Comparison of ENCODE assay signal across 9 cellular contexts in the genomic region with DNA sequence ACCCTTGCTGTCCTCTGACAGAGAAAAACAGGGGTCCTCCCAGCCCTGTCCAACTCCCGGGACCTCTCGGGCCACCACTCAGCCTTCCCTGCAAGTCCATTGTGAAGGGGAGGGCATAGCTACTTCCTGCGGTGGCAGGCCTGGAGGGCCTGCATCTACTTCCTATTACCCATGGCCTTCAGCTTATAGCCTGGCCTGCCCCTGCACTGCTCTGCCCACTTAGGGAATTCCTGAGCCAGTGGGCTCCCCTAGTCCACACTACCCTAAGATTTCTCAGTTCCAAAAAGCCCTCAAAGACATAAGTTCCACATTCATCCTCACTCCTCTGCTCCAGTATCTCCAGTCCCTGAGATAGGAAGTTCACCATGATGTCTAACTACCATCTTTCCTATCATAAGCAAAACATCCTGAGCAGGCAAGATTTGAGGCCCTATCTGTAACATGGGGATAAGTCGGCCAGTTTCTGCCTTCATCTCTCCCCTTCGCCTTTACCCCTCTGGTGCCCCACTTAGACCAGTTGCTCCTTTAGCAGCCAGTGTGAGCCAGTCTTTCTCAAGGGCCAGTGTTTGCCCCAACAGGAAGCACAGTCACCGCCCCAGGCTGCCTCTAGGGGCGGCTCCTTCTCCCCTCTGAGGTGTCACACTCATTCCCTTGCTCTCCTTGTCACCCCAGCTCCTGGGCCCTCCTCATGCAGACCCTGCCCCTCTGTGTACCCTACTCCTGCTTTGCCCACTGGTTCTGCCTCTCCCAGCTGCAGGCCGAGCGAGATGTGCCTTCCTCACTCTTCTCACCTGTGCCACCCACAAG. TPM values are rescaled to one million over a fixed set of nuclear protein-coding genes. Genes with fewer than 3 reads are reported as not detected.
DNase-seq lines count a peak whose midpoint lies in the region; ATAC-seq and TF ChIP-seq lines count a peak whose summit lies in the region.
"Had no signal": no experiment of that assay in that cellular context is flagged by ENCODE, and none has a peak within 500 bp of the region (broad histone marks: within the 10 kb centered on the region; RNA-seq: fewer than 3 reads in every experiment).

No MANE protein-coding gene starts in this region.

- no peaks in the 10 kb centered on the region for H4K20me1 ChIP-seq in mammary epithelial cell (ENCODE audit: insufficient read depth, low read length)

- H3K9ac ChIP-seq in mammary epithelial cell (ENCODE audit: insufficient read depth, low read length): no peak overlapping the region

- peak overlapping the region; percentile 64 to 97 (median 72) for H3K4me3 Mint-ChIP-seq in T-cell

- 91% methylated on average over 6 of the region's 9 CpGs for WGBS in mammary epithelial cell (ENCODE audit: low coverage, missing lambda C conversion rate)

- H3K4me1 Mint-ChIP-seq in T-cell: peaks cover 94 to 97% (median 96%) of the 10 kb centered on the region in 3 donors

- H2AFZ ChIP-seq in mammary epithelial cell (ENCODE audit: low read depth, low read length): no peak overlapping the region

- peak; percentile 17 to 37 for TF ChIP-seq CTCF in mammary epithelial cell (conservative IDR thresholded peaks at IDR 0.05 in 1 of 2, IDR thresholded peaks at IDR 0.05 in 1 of 2; ENCODE audit: extremely low read depth in 1 of 2, insufficient read depth in 1 of 2, low read depth in 1 of 2, low read length in 2 of 2)

- H3K36me3 ChIP-seq in mammary epithelial cell (ENCODE audit: insufficient read depth, low read length): no peaks in the 10 kb centered on the region
- peaks cover 0 to 1% of the 10 kb centered on the region in 2 donors for H3K36me3 ChIP-seq in muscle layer of duodenum (ENCODE audit: control insufficient read depth in 1 of 2, insufficient read depth in 2 of 2, low read length in 2 of 2)
- no peaks in the 10 kb centered on the region for H3K36me3 ChIP-seq in HAP-1 (replicated peaks)

- DNase-seq in NCI-H146 (lab: John Stamatoyannopoulos, UW): peak; percentile 26
- DNase-seq in NCI-H146 treated with DMSO at 0.1 percent for 48 hours (lab: John Stamatoyannopoulos, UW; ENCODE audit: unreplicated experiment): no peak
- peak in 9 of 34 experiments; percentile 14 to 49 (median 37) for DNase-seq in T-cell
- DNase-seq in mammary epithelial cell: peak; percentile 35
- DNase-seq in HAP-1 (ENCODE audit: low spot score in 2 of 2): no peak
- DNase-seq in cortex of kidney (lab: John Stamatoyannopoulos, UW): no peak

- CTCF ChIA-PET in T-cell (lab: Charles Lee) (interaction anchor here (0.7 to 2.2 kb wide), 21 partner anchors 9 to 103 kb away, joined by 3 to 21 read pairs (median 4); a partner anchor contains a TSS), mammary epithelial cell (lab: Charles Lee; ENCODE audit: low non-redundant PET) (interaction anchor here (0.6 to 0.9 kb wide), 2 partner anchors 26 to 42 kb away, joined by 3 read pairs; no protein-coding TSS in a partner anchor)

- POLR2A ChIA-PET in T-cell (lab: Charles Lee): interaction anchor here in 1 of 2 donors (0.7 to 1.5 kb wide), 2 partner anchors 10 to 24 kb away, joined by 3 to 10 read pairs; a partner anchor contains a TSS

- no peaks in the 10 kb centered on the region for H3K27me3 ChIP-seq in mammary epithelial cell (ENCODE audit: insufficient read depth, low read length)
- no peaks in the 10 kb centered on the region for H3K27me3 ChIP-seq in muscle layer of duodenum (ENCODE audit: low read depth, low read length)
- H3K27me3 ChIP-seq in HAP-1 (ENCODE audit: low read depth): no peaks in the 10 kb centered on the region

- no peak for ATAC-seq in T-cell (replicated peaks in 1 of 4)
- no peak for ATAC-seq in GM18858 (IDR thresholded peaks at IDR 0.05; ENCODE audit: unreplicated experiment)

- dilution Hi-C loops in mammary epithelial cell (cut with HindIII; ENCODE audit: low sequenced_read_pairs): no loop called here

- peaks cover 4% of the 10 kb centered on the region for H3K36me3 Mint-ChIP-seq in T-cell

- H3K27me3 Mint-ChIP-seq in T-cell: no peaks in the 10 kb centered on the region

- H3K4me1 ChIP-seq in mammary epithelial cell (ENCODE audit: insufficient read depth, low read length): peaks cover 49% of the 10 kb centered on the region
- peaks cover 77 to 91% of the 10 kb centered on the region in 2 donors for H3K4me1 ChIP-seq in muscle layer of duodenum (ENCODE audit: control insufficient read depth in 1 of 2, insufficient read depth in 2 of 2, low read length in 2 of 2)
- peaks cover 6% of the 10 kb centered on the region for H3K4me1 ChIP-seq in HAP-1

- no peak overlapping the region for H3K27ac ChIP-seq in mammary epithelial cell (ENCODE audit: insufficient read depth, low read depth, low read length)
- peak overlapping the region; percentile 56 for H3K27ac ChIP-seq in muscle layer of duodenum (ENCODE audit: low read length)
- H3K27ac ChIP-seq: 22Rv1 had no signal

- in situ Hi-C loops in mammary epithelial cell (cut with MboI; ENCODE audit: low sequenced_read_pairs in 2 of 2) (no loop called here), HAP-1 (cut with MboI; ENCODE audit: low sequenced_read_pairs) (no loop called here)

- H3K9me3 ChIP-seq in mammary epithelial cell (replicated peaks; ENCODE audit: insufficient read depth, low read length) (no peaks in the 10 kb centered on the region), muscle layer of duodenum (ENCODE audit: control insufficient read depth in 1 of 2, low read length in 2 of 2) (no peaks in the 10 kb centered on the region), HAP-1 (no peaks in the 10 kb centered on the region)

- no TSS peak for BruUV-seq in mammary epithelial cell (replicated peaks; lab: Mats Ljungman, UMichigan)

- intact Hi-C loops in mammary epithelial cell (cut with micrococcal nuclease): no loop called here

- no peaks in the 10 kb centered on the region for H3K9me3 Mint-ChIP-seq in T-cell

- H3K4me3 ChIP-seq in mammary epithelial cell (replicated peaks in 1 of 3; ENCODE audit: insufficient read depth in 1 of 3, low read depth in 2 of 3, low read length in 3 of 3) (no peak overlapping the region), muscle layer of duodenum (ENCODE audit: low read depth in 1 of 2, low read length in 2 of 2) (peak overlapping the region in 1 of 2 donors; percentile 37), HAP-1 (no peak overlapping the region)

- H3K79me2 ChIP-seq in mammary epithelial cell (ENCODE audit: insufficient read depth, low read length): peaks cover 98% of the 10 kb centered on the region

- no peak overlapping the region for H3K4me2 ChIP-seq in mammary epithelial cell (ENCODE audit: insufficient read depth, low read depth, low read length)

- H3K27ac Mint-ChIP-seq in T-cell: peak overlapping the region; percentile 97 to 98

RNA-seq across cellular contexts. Expression of a gene that starts 10.9 kb away (rescaled TPM):
- total RNA-seq in T-cell: 100 to 1,000 TPM; 142 to 192 (median 165) TPM
- total RNA-seq in mammary epithelial cell: 10 to 100 TPM; 17.7 to 72.1 TPM
- polyA plus RNA-seq in mammary epithelial cell: 30.5 TPM
- 96.1 TPM for polyA minus RNA-seq in mammary epithelial cell

RNA-seq across cellular contexts. Expression of a gene that starts 35.7 kb away (rescaled TPM):
- total RNA-seq in T-cell: 10 to 100 TPM in 3 of 5 donors, 1 to 10 TPM in 2; 5.8 to 13.7 (median 10.2) TPM
- total RNA-seq in mammary epithelial cell: 10 to 100 TPM; 22.0 to 29.3 TPM
- 11.8 TPM for polyA plus RNA-seq in mammary epithelial cell
- polyA minus RNA-seq in mammary epithelial cell: 22.0 TPM

RNA-seq across cellular contexts. Expression of a gene that starts 50.1 kb away (rescaled TPM):
- total RNA-seq in T-cell (under 1 TPM; 0.25 to 0.99 (median 0.82) TPM), mammary epithelial cell (10 to 100 TPM in 1 of 2 donors, 1 to 10 TPM in 1; 9.7 to 41.0 TPM)
- polyA plus RNA-seq in mammary epithelial cell: 6.2 TPM
- polyA minus RNA-seq in mammary epithelial cell: 10.0 TPM

Comparison
In these comparisons a context has a peak if more than half of its experiments do, and no peak if none do; other contexts are left out.
1. DNase-seq: peak in NCI-H146 (single experiment) and mammary epithelial cell (single experiment); none in NCI-H146 treated with DMSO at 0.1 percent for 48 hours (single experiment), HAP-1 (0 of 2) and cortex of kidney (single experiment).
2. RNA of a gene that starts 50.1 kb away (total RNA-seq): 9.7 to 41.0 TPM in mammary epithelial cell; 0.25 to 0.99 TPM in T-cell; every median in the first group is over 4 times any median in the second.